16 cellular contexts compared by ENCODE assay signal in genomic region chr14:98077176-98077575, GRCh38.
"Had no signal": no experiment of that assay in that cellular context is flagged by ENCODE, and none has a peak within 500 bp of the region (broad histone marks: within the 10 kb centered on the region; RNA-seq: fewer than 3 reads in every experiment).

No MANE protein-coding gene starts in this region.

- ATAC-seq: activated T-cell treated with anti-CD3 and anti-CD28 coated beads, Interleukin-2, amount 50 U/mL, for 72 hours; left lung; stimulated activated naive B cell treated with anti-CD40 and anti-IgM and Interleukin-4, amounts not matched to agents 10 μg/mL and 1 μg/mL and 100 μg/mL, for 72 hours had no signal

- H3K36me3 ChIP-seq: left lung, spleen, thyroid gland had no signal

- DNase-seq: activated CD4-positive, alpha-beta T cell treated with anti-CD3 and anti-CD28 coated beads, Interleukin-2, amount 50 U/mL, for 1 hour; activated CD4-positive, CD25-positive, alpha-beta regulatory T cell treated with anti-CD3 and anti-CD28 coated beads, Interleukin-2, amount 50 U/mL, for 72 hours; activated gamma-delta T cell treated with Interleukin-2 at 50 U/mL for 16 hours; activated naive CD8-positive, alpha-beta T cell treated with anti-CD3 and anti-CD28 coated beads for 36 hours; activated T-cell treated with anti-CD3 and anti-CD28 coated beads, Interleukin-2, amount 50 U/mL, for 72 hours; amniotic stem cell; hypothalamus; islet precursor cell; left lung; midbrain; nucleus accumbens; retina; spleen; stimulated activated naive B cell treated with anti-CD40 and anti-IgM and Interleukin-4, amounts not matched to agents 10 μg/mL and 1 μg/mL and 100 μg/mL, for 72 hours; thyroid gland had no signal

- H3K27me3 ChIP-seq: spleen, thyroid gland had no signal

- FAIRE-seq: frontal cortex had no signal

- H3K4me3 ChIP-seq: left lung, spleen, thyroid gland had no signal
